9 cellular contexts compared by ENCODE assay signal in genomic region chr1:10429868-10430215, GRCh38. TPM values are rescaled to one million over a fixed set of nuclear protein-coding genes. Genes with fewer than 3 reads are reported as not detected.
DNase-seq lines count a peak whose midpoint lies in the region; ATAC-seq and TF ChIP-seq lines count a peak whose summit lies in the region.
"Had no signal": no experiment of that assay in that cellular context is flagged by ENCODE, and none has a peak within 500 bp of the region (broad histone marks: within the 10 kb centered on the region; RNA-seq: fewer than 3 reads in every experiment).

No MANE protein-coding gene starts in this region.

- 49 to 51% methylated on average over 15 of the region's 16 CpGs for WGBS in mesodermal cell (ENCODE audit: insufficient coverage in 2 of 2), 2 experiments

- intact Hi-C loops in activated CD4-positive, alpha-beta T cell treated with anti-CD3 and anti-CD28 coated beads for 36 hours (cut with DNase I, micrococcal nuclease) = loop anchor here (1.0 to 5.0 kb wide), 16 partner anchors 31 to 842 kb away; partner anchors contain the start of genes DFFA (in 2 of the 2), CTNNBIP1 (in 1 of the 2), LZIC (in 1 of the 2) and NMNAT1 (in 1 of the 2)
- intact Hi-C loops in breast epithelium (cut with DNase I; ENCODE audit: low total_unique reads) (loop anchor here (10.0 kb wide), 1 partner anchor 55 kb away; no protein-coding TSS in a partner anchor), uterus (cut with DNase I; ENCODE audit: low total_unique reads) (loop anchor here (5.0 to 10.0 kb wide), 2 partner anchors 53 to 65 kb away; no protein-coding TSS in a partner anchor)

- peaks cover 22% of the 10 kb centered on the region for H3K4me1 Mint-ChIP-seq in activated CD4-positive, alpha-beta T cell treated with anti-CD3 and anti-CD28 coated beads for 36 hours
- H3K4me1 Mint-ChIP-seq in IgD-negative memory B cell = peaks cover 18 to 20% (median 19%) of the 10 kb centered on the region in 3 donors

- peak; percentile 24 for ATAC-seq in activated CD4-positive, alpha-beta T cell treated with anti-CD3 and anti-CD28 coated beads for 36 hours

- H3K27ac ChIP-seq in breast epithelium (peak overlapping the region; percentile 50 to 70), mesodermal cell (ENCODE audit: low read depth, low read length, severe bottlenecking) (no peak overlapping the region), uterus (peak overlapping the region; percentile 5 to 78)

- H3K27me3 Mint-ChIP-seq in activated CD4-positive, alpha-beta T cell treated with anti-CD3 and anti-CD28 coated beads for 36 hours = no peaks in the 10 kb centered on the region
- H3K27me3 Mint-ChIP-seq in IgD-negative memory B cell = no peaks in the 10 kb centered on the region

- TF ChIP-seq CTCF in breast epithelium (IDR thresholded peaks at IDR 0.05) (no peak), uterus (IDR thresholded peaks at IDR 0.05) (no peak)

- H3K27ac Mint-ChIP-seq in activated CD4-positive, alpha-beta T cell treated with anti-CD3 and anti-CD28 coated beads for 36 hours = peak overlapping the region; percentile 92
- peak overlapping the region; percentile 87 to 99 (median 97) for H3K27ac Mint-ChIP-seq in IgD-negative memory B cell

- H3K9me3 ChIP-seq in breast epithelium (no peaks in the 10 kb centered on the region), mesodermal cell (ENCODE audit: control insufficient read depth, low read length) (no peaks in the 10 kb centered on the region), uterus (no peaks in the 10 kb centered on the region)
- H3K9me3 ChIP-seq: adrenal gland had no signal

- TF ChIP-seq POLR2A in breast epithelium (IDR thresholded peaks at IDR 0.05) (no peak), uterus (IDR thresholded peaks at IDR 0.05) (no peak)

- POLR2A ChIA-PET in activated CD4-positive, alpha-beta T cell treated with anti-CD3 and anti-CD28 coated beads for 36 hours (lab: Charles Lee) = interaction anchor here (0.6 to 0.9 kb wide), 2 partner anchors 146 to 1479 kb away, joined by 3 read pairs; no protein-coding TSS in a partner anchor

- no peaks in the 10 kb centered on the region for H3K9me3 Mint-ChIP-seq in activated CD4-positive, alpha-beta T cell treated with anti-CD3 and anti-CD28 coated beads for 36 hours (ENCODE audit: low read depth)
- H3K9me3 Mint-ChIP-seq in IgD-negative memory B cell = no peaks in the 10 kb centered on the region

- peak; percentile 74 for DNase-seq in activated CD4-positive, alpha-beta T cell treated with anti-CD3 and anti-CD28 coated beads for 36 hours
- DNase-seq in activated CD4-positive, alpha-beta T cell treated with anti-CD3 and anti-CD28 coated beads for 1 hour = no peak
- DNase-seq in breast epithelium (ENCODE audit: low spot score in 2 of 2) (no peak), uterus (no peak), HUDEP-2 (lab: John Stamatoyannopoulos, UW; ENCODE audit: unreplicated experiment in 76 of 76) (no peak)
- DNase-seq in central memory CD4-positive, alpha-beta T cell = no peak

- H3K4me1 ChIP-seq in breast epithelium = peaks cover 0 to 5% of the 10 kb centered on the region in 2 donors
- H3K4me1 ChIP-seq in mesodermal cell (ENCODE audit: control insufficient read depth, insufficient read depth, low read length, poor library complexity, severe bottlenecking) = peaks cover 5% of the 10 kb centered on the region
- no peaks in the 10 kb centered on the region for H3K4me1 ChIP-seq in uterus

- peak overlapping the region; percentile 76 for H3K4me3 Mint-ChIP-seq in activated CD4-positive, alpha-beta T cell treated with anti-CD3 and anti-CD28 coated beads for 36 hours
- H3K4me3 Mint-ChIP-seq in IgD-negative memory B cell = peak overlapping the region; percentile 89 to 96 (median 92)

- CTCF ChIA-PET in activated CD4-positive, alpha-beta T cell treated with anti-CD3 and anti-CD28 coated beads for 36 hours (lab: Charles Lee) = interaction anchor here (0.6 to 3.3 kb wide), 15 partner anchors 14 to 607 kb away, joined by 3 to 36 read pairs (median 4); partner anchors contain the start of genes DFFA, KIF1B, LZIC and NMNAT1

- H3K36me3 ChIP-seq in breast epithelium (no peaks in the 10 kb centered on the region), mesodermal cell (ENCODE audit: control insufficient read depth, insufficient read depth, low read length) (no peaks in the 10 kb centered on the region), uterus (no peaks in the 10 kb centered on the region)
- H3K36me3 ChIP-seq: adrenal gland had no signal

- no peaks in the 10 kb centered on the region for H3K36me3 Mint-ChIP-seq in activated CD4-positive, alpha-beta T cell treated with anti-CD3 and anti-CD28 coated beads for 36 hours (ENCODE audit: low read depth)
- no peaks in the 10 kb centered on the region for H3K36me3 Mint-ChIP-seq in IgD-negative memory B cell

- no peaks in the 10 kb centered on the region for H3K27me3 ChIP-seq in breast epithelium
- no peaks in the 10 kb centered on the region for H3K27me3 ChIP-seq in uterus
- H3K27me3 ChIP-seq: adrenal gland had no signal

- peak overlapping the region; percentile 65 to 79 (median 72) for H3K4me3 ChIP-seq in breast epithelium
- H3K4me3 ChIP-seq in mesodermal cell (ENCODE audit: extremely low read depth, insufficient read depth, low read length, poor library complexity, severe bottlenecking) = peak overlapping the region; percentile 63
- peak overlapping the region in 1 of 2 donors; percentile 65 for H3K4me3 ChIP-seq in uterus

RNA-seq across cellular contexts. Expression of gene CENPS, which starts 0.4 kb away (rescaled TPM):
- 10 to 100 TPM; 18.1 to 22.8 TPM for total RNA-seq in activated CD4-positive, alpha-beta T cell treated with anti-CD3 and anti-CD28 coated beads for 36 hours
- 12.3 TPM for polyA plus RNA-seq in IgD-negative memory B cell
- total RNA-seq in breast epithelium = 1 to 10 TPM; 5.9 to 8.8 (median 5.9) TPM
- polyA plus RNA-seq in mesodermal cell (2013, experiment 1 of 2) = 14.5 TPM
- polyA plus RNA-seq in mesodermal cell (2013, experiment 2 of 2) = 12.6 TPM
- 10 to 100 TPM in 1 of 4 donors, 1 to 10 TPM in 3; 2.6 to 15.4 (median 6.2) TPM for total RNA-seq in uterus

RNA-seq across cellular contexts. Expression of gene CORT, which starts 20.0 kb away (rescaled TPM):
- under 1 TPM in 1 of 2 experiments, not detected in 1; 0.16 TPM for total RNA-seq in activated CD4-positive, alpha-beta T cell treated with anti-CD3 and anti-CD28 coated beads for 36 hours
- polyA plus RNA-seq in IgD-negative memory B cell = not detected
- total RNA-seq in breast epithelium = under 1 TPM in 2 of 3 donors, not detected in 1; 0.29 to 0.64 TPM
- polyA plus RNA-seq in mesodermal cell (2013, experiment 1 of 2) = 0.41 TPM
- polyA plus RNA-seq in mesodermal cell (2013, experiment 2 of 2) = 0.56 TPM
- under 1 TPM in 1 of 4 donors, not detected in 3; 0.79 TPM for total RNA-seq in uterus

RNA-seq across cellular contexts. Expression of gene PGD, which starts 31.0 kb away (rescaled TPM):
- 10 to 100 TPM; 91.6 to 93.7 TPM for total RNA-seq in activated CD4-positive, alpha-beta T cell treated with anti-CD3 and anti-CD28 coated beads for 36 hours
- polyA plus RNA-seq in IgD-negative memory B cell = 44.8 TPM
- 100 to 1,000 TPM in 2 of 3 donors, 10 to 100 TPM in 1; 85.6 to 211 (median 101) TPM for total RNA-seq in breast epithelium
- polyA plus RNA-seq in mesodermal cell (2013, experiment 1 of 2) = 250 TPM
- 230 TPM for polyA plus RNA-seq in mesodermal cell (2013, experiment 2 of 2)
- total RNA-seq in uterus = 10 to 100 TPM; 13.8 to 79.7 (median 37.5) TPM

RNA-seq across cellular contexts. Expression of gene DFFA, which starts 42.5 kb away (rescaled TPM):
- total RNA-seq in activated CD4-positive, alpha-beta T cell treated with anti-CD3 and anti-CD28 coated beads for 36 hours = 10 to 100 TPM; 45.7 to 46.4 TPM
- 37.5 TPM for polyA plus RNA-seq in IgD-negative memory B cell
- total RNA-seq in breast epithelium (10 to 100 TPM; 19.7 to 22.8 (median 21.3) TPM), uterus (10 to 100 TPM in 3 of 4 donors, 1 to 10 TPM in 1; 5.1 to 41.6 (median 25.7) TPM)
- 33.5 TPM for polyA plus RNA-seq in mesodermal cell (2013, experiment 1 of 2)
- 28.4 TPM for polyA plus RNA-seq in mesodermal cell (2013, experiment 2 of 2)

RNA-seq across cellular contexts. Expression of gene PEX14, which starts 44.9 kb away (rescaled TPM):
- 10 to 100 TPM; 16.3 to 25.1 TPM for total RNA-seq in activated CD4-positive, alpha-beta T cell treated with anti-CD3 and anti-CD28 coated beads for 36 hours
- 7.6 TPM for polyA plus RNA-seq in IgD-negative memory B cell
- 10 to 100 TPM; 12.5 to 16.1 (median 14.8) TPM for total RNA-seq in breast epithelium
- polyA plus RNA-seq in mesodermal cell (2013, experiment 1 of 2) = 24.7 TPM
- polyA plus RNA-seq in mesodermal cell (2013, experiment 2 of 2) = 20.1 TPM
- total RNA-seq in uterus = 10 to 100 TPM in 1 of 4 donors, 1 to 10 TPM in 3; 2.0 to 21.9 (median 5.3) TPM
